8 cellular contexts compared by ENCODE assay signal in genomic region chr7:149459201-149459539, GRCh38. TPM values are rescaled to one million over a fixed set of nuclear protein-coding genes. Genes with fewer than 3 reads are reported as not detected.
A peak's percentile ranks its signal among the peaks of the same experiment; 100 is the strongest.
DNase-seq lines count a peak whose midpoint lies in the region; ATAC-seq and TF ChIP-seq lines count a peak whose summit lies in the region.

No MANE protein-coding gene starts in this region.

- H3K27ac ChIP-seq in body of pancreas, result no peak overlapping the region

- no peak for TF ChIP-seq POLR2A in NB4 (IDR thresholded peaks at IDR 0.05; ENCODE audit: extremely low read depth, insufficient read length)
- TF ChIP-seq POLR2A in body of pancreas (IDR thresholded peaks at IDR 0.05), result no peak

- DNase-seq in CD14-positive monocyte (ENCODE audit: low spot score) (no peak), NB4 (ENCODE audit: low read depth) (peak; percentile 32), neural crest cell (ENCODE audit: low read depth, low spot score) (no peak), body of pancreas (no peak), medulla oblongata (ENCODE audit: extremely low spot score) (no peak), cerebellar cortex (ENCODE audit: low spot score) (no peak)
- DNase-seq in effector memory CD8-positive, alpha-beta T cell, result no peak

- H3K4me3 ChIP-seq in NB4 (ENCODE audit: low read depth, low read length) (no peak overlapping the region), body of pancreas (peak overlapping the region in 1 of 2 donors; percentile 47)

- H3K4me1 Mint-ChIP-seq in CD14-positive monocyte (peaks cover 25% of the 10 kb centered on the region), neural crest cell (peaks cover 18% of the 10 kb centered on the region)
- peaks cover 11 to 15% of the 10 kb centered on the region in 2 donors for H3K4me1 Mint-ChIP-seq in effector memory CD8-positive, alpha-beta T cell (ENCODE audit: low read depth in 2 of 2)

- WGBS in body of pancreas, 2 donors, result 10 to 27% methylated on average over 3 to 17 of the region's 17 CpGs

- H3K4me1 ChIP-seq in body of pancreas, result peaks cover 21% of the 10 kb centered on the region

- H3K27me3 Mint-ChIP-seq in CD14-positive monocyte (ENCODE audit: low read depth in 3 of 3), result peaks cover 19 to 35% (median 22%) of the 10 kb centered on the region in 3 donors
- peaks cover under 1 to 2% of the 10 kb centered on the region in 2 donors for H3K27me3 Mint-ChIP-seq in effector memory CD8-positive, alpha-beta T cell
- H3K27me3 Mint-ChIP-seq in neural crest cell (ENCODE audit: low read depth), result peaks cover 14% of the 10 kb centered on the region

- no peak for TF ChIP-seq CTCF in CD14-positive monocyte (IDR thresholded peaks at IDR 0.05)
- TF ChIP-seq CTCF in NB4 (IDR thresholded peaks at IDR 0.05; ENCODE audit: low read depth, low read length), result no peak
- no peak for TF ChIP-seq CTCF in neural crest cell (conservative IDR thresholded peaks at IDR 0.05)
- no peak for TF ChIP-seq CTCF in body of pancreas (IDR thresholded peaks at IDR 0.05)

- H3K36me3 Mint-ChIP-seq in CD14-positive monocyte, result peaks cover 19 to 24% of the 10 kb centered on the region in 2 donors
- peaks cover 13% of the 10 kb centered on the region for H3K36me3 Mint-ChIP-seq in effector memory CD8-positive, alpha-beta T cell (ENCODE audit: insufficient read depth)
- peaks cover 3% of the 10 kb centered on the region for H3K36me3 Mint-ChIP-seq in neural crest cell (ENCODE audit: low read depth)

- peaks cover 0 to 7% (median 0%) of the 10 kb centered on the region in 7 donors for H3K9me3 Mint-ChIP-seq in CD14-positive monocyte
- no peaks in the 10 kb centered on the region for H3K9me3 Mint-ChIP-seq in effector memory CD8-positive, alpha-beta T cell
- no peaks in the 10 kb centered on the region for H3K9me3 Mint-ChIP-seq in neural crest cell

- H3K27ac Mint-ChIP-seq in CD14-positive monocyte (peak overlapping the region in 1 of 7 donors; percentile 18), neural crest cell (ENCODE audit: unreplicated experiment) (no peak overlapping the region)
- H3K27ac Mint-ChIP-seq in effector memory CD8-positive, alpha-beta T cell, result no peak overlapping the region

- intact Hi-C loops in CD14-positive monocyte (cut with micrococcal nuclease), result no loop called here
- intact Hi-C loops in body of pancreas (cut with DNase I), result no loop called here

- H3K9me3 ChIP-seq in body of pancreas, result no peaks in the 10 kb centered on the region

- H3K27me3 ChIP-seq in body of pancreas, result no peaks in the 10 kb centered on the region

- peak overlapping the region; percentile 76 to 77 for H3K4me3 Mint-ChIP-seq in CD14-positive monocyte
- peak overlapping the region; percentile 49 to 70 for H3K4me3 Mint-ChIP-seq in effector memory CD8-positive, alpha-beta T cell
- H3K4me3 Mint-ChIP-seq in neural crest cell, result peak overlapping the region; percentile 78

- peaks cover 0 to 12% of the 10 kb centered on the region in 2 donors for H3K36me3 ChIP-seq in body of pancreas (replicated peaks in 1 of 2; ENCODE audit: insufficient read depth in 1 of 2, low read depth in 2 of 2)

- no peak for ATAC-seq in effector memory CD8-positive, alpha-beta T cell (replicated peaks)
- no peak for ATAC-seq in HG03095 (IDR thresholded peaks at IDR 0.05; ENCODE audit: unreplicated experiment)
- no peak for ATAC-seq in body of pancreas

RNA-seq across cellular contexts. Expression of gene ZNF777, which starts 1.7 kb away (rescaled TPM):
- under 1 TPM; 0.13 to 0.25 TPM for polyA plus RNA-seq in CD14-positive monocyte
- total RNA-seq in neural crest cell, result 19.3 and 20.8 TPM in 2 replicates
- 10 to 100 TPM in 1 of 2 donors, 1 to 10 TPM in 1; 8.3 to 10.5 TPM for total RNA-seq in body of pancreas

RNA-seq across cellular contexts. Expression of gene ZNF746, which starts 38.4 kb away (rescaled TPM):
- 1 to 10 TPM; 7.5 to 8.1 TPM for polyA plus RNA-seq in CD14-positive monocyte
- total RNA-seq in neural crest cell (21.2 and 21.9 TPM in 2 replicates), body of pancreas (10 to 100 TPM; 14.8 to 36.9 TPM)
